8 cellular contexts compared by ENCODE assay signal in genomic region chr2:74334931-74335333, GRCh38. TPM values are rescaled to one million over a fixed set of nuclear protein-coding genes. Genes with fewer than 3 reads are reported as not detected.
DNase-seq lines count a peak whose midpoint lies in the region; ATAC-seq and TF ChIP-seq lines count a peak whose summit lies in the region.

No MANE protein-coding gene starts in this region.

- TF ChIP-seq CTCF in osteoblast (IDR thresholded peaks at IDR 0.05; ENCODE audit: extremely low read depth, low read depth, low read length) (peak; percentile 98), thoracic aorta (IDR thresholded peaks at IDR 0.05) (peak; percentile 88)

- H3K27me3 ChIP-seq in SJSA1 (replicated peaks) (no peaks in the 10 kb centered on the region), osteoblast (ENCODE audit: insufficient read depth, low read length) (no peaks in the 10 kb centered on the region), thoracic aorta (replicated peaks; ENCODE audit: insufficient read depth) (no peaks in the 10 kb centered on the region)

- H3K4me3 ChIP-seq in SJSA1 (no peak overlapping the region), osteoblast (ENCODE audit: insufficient read depth, low read length) (no peak overlapping the region), thoracic aorta (no peak overlapping the region)

- H3K36me3 ChIP-seq in SJSA1, result no peaks in the 10 kb centered on the region
- no peaks in the 10 kb centered on the region for H3K36me3 ChIP-seq in osteoblast (ENCODE audit: insufficient read depth, low read length)
- peaks cover under 1% of the 10 kb centered on the region for H3K36me3 ChIP-seq in thoracic aorta

- DNase-seq in Daoy (ENCODE audit: low read depth) (peak; percentile 69), Kasumi-1 (lab: John Stamatoyannopoulos, UW) (peak; percentile 67 to 74), SJSA1 (ENCODE audit: low read depth in 1 of 2, low spot score in 2 of 2) (peak; percentile 26 to 75), foreskin melanocyte (peak; percentile 64), osteoblast (ENCODE audit: insufficient read length, low spot score, missing footprints) (peak; percentile 65), thoracic aorta (ENCODE audit: low spot score) (peak; percentile 6)
- DNase-seq in activated effector memory CD4-positive, alpha-beta T cell treated with Interleukin-2 at 50 U/mL for 16 hours, result peak; percentile 57

- no peaks in the 10 kb centered on the region for H3K79me2 ChIP-seq in osteoblast (ENCODE audit: insufficient read depth, low read length)

- no peak for ATAC-seq in thoracic aorta (ENCODE audit: insufficient number of reproducible peaks, low FRiP score, low read depth)
- no peak for ATAC-seq in GM19467 (IDR thresholded peaks at IDR 0.05; ENCODE audit: unreplicated experiment)

- no peak overlapping the region for H2AFZ ChIP-seq in osteoblast (ENCODE audit: low read length)

- H3K4me1 ChIP-seq in SJSA1 (replicated peaks) (no peaks in the 10 kb centered on the region), osteoblast (ENCODE audit: insufficient read depth, low read length) (no peaks in the 10 kb centered on the region), thoracic aorta (ENCODE audit: control insufficient read depth in 1 of 2, low read depth in 2 of 2) (no peaks in the 10 kb centered on the region)

- no peak overlapping the region for H3K4me2 ChIP-seq in osteoblast (ENCODE audit: insufficient read depth, low read length)

- H4K20me1 ChIP-seq in osteoblast (ENCODE audit: insufficient read depth, low read length), result no peaks in the 10 kb centered on the region

- H3K9me3 ChIP-seq in SJSA1 (replicated peaks) (no peaks in the 10 kb centered on the region), osteoblast (ENCODE audit: low read depth, low read length) (no peaks in the 10 kb centered on the region), thoracic aorta (no peaks in the 10 kb centered on the region)

- H3K27ac ChIP-seq in SJSA1, result no peak overlapping the region
- no peak overlapping the region for H3K27ac ChIP-seq in osteoblast (ENCODE audit: low read depth, low read length)
- no peak overlapping the region for H3K27ac ChIP-seq in thoracic aorta

RNA-seq across cellular contexts. Expression of gene SLC4A5, which starts 8.3 kb away (rescaled TPM):
- total RNA-seq in Daoy (2014; rRNA removed; shearing (Covaris generic)), result 0.17 TPM in 1 of 2 replicates, not detected in the other
- total RNA-seq in SJSA1 (2014; rRNA removed; shearing (Covaris generic)), result 0.08 TPM in 1 of 2 replicates, not detected in the other
- total RNA-seq in osteoblast (0.36 and 2.7 TPM in 2 replicates), thoracic aorta (1 to 10 TPM; 2.2 to 9.5 TPM)

RNA-seq across cellular contexts. Expression of gene DCTN1, which starts 45.2 kb away (rescaled TPM):
- total RNA-seq in Daoy (2014; rRNA removed; shearing (Covaris generic)), result 74.5 and 74.8 TPM in 2 replicates
- 95.2 and 136 TPM in 2 replicates for total RNA-seq in SJSA1 (2014; rRNA removed; shearing (Covaris generic))
- total RNA-seq in osteoblast (135 and 177 TPM in 2 replicates), thoracic aorta (100 to 1,000 TPM; 123 to 332 TPM)

Comparison
In these comparisons a context has a peak if more than half of its experiments do, and no peak if none do; other contexts are left out.
1. DNase-seq: peak in every context shown above with its lines; median percentile 70 in Kasumi-1; 69 in Daoy; 65 in osteoblast; 64 in foreskin melanocyte; 57 in activated effector memory CD4-positive, alpha-beta T cell treated with Interleukin-2 at 50 U/mL for 16 hours; 50 in SJSA1; 6 in thoracic aorta.